ENCODE assay signal across 15 cellular contexts in the genomic region with DNA sequence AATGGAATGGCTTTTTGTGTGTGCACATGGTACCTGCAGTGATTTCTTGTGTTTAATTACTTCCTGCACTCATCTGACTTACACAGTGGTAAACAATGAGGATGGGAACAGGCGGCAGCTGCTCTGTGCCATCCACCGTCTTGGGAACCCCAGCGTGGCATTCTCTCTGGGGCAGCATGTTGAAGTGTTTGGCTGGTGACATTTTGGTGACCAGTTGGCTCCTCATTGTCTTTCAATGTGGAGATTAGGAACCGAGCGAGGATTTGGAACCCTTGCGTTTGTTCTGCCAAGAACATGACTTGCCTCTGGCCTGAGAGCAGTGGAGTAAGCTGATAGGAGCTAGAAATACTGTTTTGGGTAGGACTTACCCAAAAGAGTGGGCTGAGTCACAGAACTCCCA.
DNase-seq lines count a peak whose midpoint lies in the region; TF ChIP-seq lines count a peak whose summit lies in the region.
"Had no signal": no experiment of that assay in that cellular context is flagged by ENCODE, and none has a peak within 500 bp of the region (broad histone marks: within the 10 kb centered on the region; RNA-seq: fewer than 3 reads in every experiment).

No MANE protein-coding gene starts in this region.

- no peak overlapping the region for H3K27ac Mint-ChIP-seq in CD14-positive monocyte

- H2BK5ac ChIP-seq in mesendoderm (ENCODE audit: low read length) = no peak overlapping the region

- peak overlapping the region; percentile 20 for H3K18ac ChIP-seq in mesendoderm (ENCODE audit: low read length)

- H2BK120ac ChIP-seq in mesendoderm (ENCODE audit: low read depth, low read length) = no peak overlapping the region

- H4K5ac ChIP-seq in mesendoderm (ENCODE audit: low read length) = no peak overlapping the region

- H3K4me3 ChIP-seq in BLaER1 = no peak overlapping the region
- no peak overlapping the region for H3K4me3 ChIP-seq in mesendoderm (ENCODE audit: low read length)
- H3K4me3 ChIP-seq: PC-9 had no signal

- peaks cover 0 to 2% (median 0%) of the 10 kb centered on the region in 7 donors for H3K9me3 Mint-ChIP-seq in CD14-positive monocyte

- peaks cover 41% of the 10 kb centered on the region for H3K4me1 Mint-ChIP-seq in CD14-positive monocyte

- H3K27me3 Mint-ChIP-seq in CD14-positive monocyte (ENCODE audit: low read depth in 3 of 3) = peaks cover 0 to 3% (median 0%) of the 10 kb centered on the region in 3 donors

- H3K4me1 ChIP-seq in BLaER1 (peaks cover 72% of the 10 kb centered on the region), mesendoderm (ENCODE audit: control insufficient read depth, low read depth, low read length) (peaks cover 17% of the 10 kb centered on the region)

- H3K27me3 ChIP-seq in BLaER1 = no peaks in the 10 kb centered on the region
- H3K27me3 ChIP-seq in mesendoderm (ENCODE audit: insufficient read depth, low read length, poor library complexity) = no peaks in the 10 kb centered on the region

- H4K8ac ChIP-seq in mesendoderm (ENCODE audit: low read depth, low read length) = no peak overlapping the region

- H3K79me1 ChIP-seq in mesendoderm (ENCODE audit: low read length) = peaks cover 43% of the 10 kb centered on the region

- peak; percentile 17 to 50 for DNase-seq in NCI-H524 (lab: John Stamatoyannopoulos, UW)
- DNase-seq in NCI-H524 treated with DMSO at 0.1 percent for 48 hours (lab: John Stamatoyannopoulos, UW) = no peak
- peak; percentile 45 for DNase-seq in amniotic epithelial cell (ENCODE audit: low read depth)
- no peak for DNase-seq in mesendoderm
- no peak for DNase-seq in CD14-positive monocyte (ENCODE audit: low spot score)
- DNase-seq in activated CD8-positive, alpha-beta memory T cell treated with anti-CD3 and anti-CD28 coated beads, Interleukin-2, amount 50 U/mL, for 48 hours = no peak
- DNase-seq: C1 segment of cervical spinal cord, DMS 273 treated with DMSO at 0.1 percent for 48 hours, GOT3, NCI-H2029 treated with DMSO at 0.1 percent for 48 hours, NCI-H226, NCI-H774, PC-9 had no signal

- TF ChIP-seq CTCF in CD14-positive monocyte (IDR thresholded peaks at IDR 0.05) = no peak

- H2AK5ac ChIP-seq in mesendoderm (ENCODE audit: low read length) = no peak overlapping the region

- H2BK15ac ChIP-seq in mesendoderm (replicated peaks; ENCODE audit: low read depth) = no peak overlapping the region

- H3K4me2 ChIP-seq in BLaER1 (no peak overlapping the region), mesendoderm (ENCODE audit: low read length) (no peak overlapping the region)
- H3K4me2 ChIP-seq: PC-9 had no signal

- H3K9ac ChIP-seq in BLaER1 (0 out of 2 replicates have a peak overlapping the region, but pooled peaks have one; percentile 12), mesendoderm (ENCODE audit: low read length) (no peak overlapping the region)

- no peak overlapping the region for H3K27ac ChIP-seq in BLaER1
- no peak overlapping the region for H3K27ac ChIP-seq in mesendoderm (ENCODE audit: low read depth, low read length)
- H3K27ac ChIP-seq: HL-60, PC-9 had no signal

- WGBS in mesendoderm (ENCODE audit: extremely low coverage, insufficient coverage, low lambda C conversion rate) = no CpG with 5 or more reads among the region's 6 CpGs

- H3K56ac ChIP-seq in mesendoderm (ENCODE audit: low read length) = no peak overlapping the region

- no peaks in the 10 kb centered on the region for H3K36me3 Mint-ChIP-seq in CD14-positive monocyte

- peaks cover 51% of the 10 kb centered on the region for H3K36me3 ChIP-seq in BLaER1
- no peaks in the 10 kb centered on the region for H3K36me3 ChIP-seq in mesendoderm (ENCODE audit: control insufficient read depth, insufficient read depth, low read length)

- no peak overlapping the region for H3K23ac ChIP-seq in mesendoderm (ENCODE audit: low read length)

- intact Hi-C loops in CD14-positive monocyte (cut with micrococcal nuclease) = no loop called here

- no peak overlapping the region for H3K4me3 Mint-ChIP-seq in CD14-positive monocyte

- H3K79me2 ChIP-seq in mesendoderm (ENCODE audit: control insufficient read depth, insufficient read depth, low read length) = peaks cover 92% of the 10 kb centered on the region

- 0 out of 2 replicates have a peak, but pooled peaks cover 5% of the 10 kb centered on the region for H3K9me3 ChIP-seq in BLaER1

- H4K20me1 ChIP-seq in BLaER1 = peaks cover 100% of the 10 kb centered on the region

- H3K4ac ChIP-seq in mesendoderm (ENCODE audit: low read depth, low read length) = no peak overlapping the region

Comparison
In these comparisons a context has a peak if more than half of its experiments do, and no peak if none do; other contexts are left out.
1. DNase-seq: peak in NCI-H524 (2 of 2) and amniotic epithelial cell (single experiment); none in NCI-H524 treated with DMSO at 0.1 percent for 48 hours (single experiment), mesendoderm (single experiment), CD14-positive monocyte (single experiment) and activated CD8-positive, alpha-beta memory T cell treated with anti-CD3 and anti-CD28 coated beads, Interleukin-2, amount 50 U/mL, for 48 hours (single experiment).